Comparison of ENCODE assay signal across 11 cellular contexts in the genomic region with DNA sequence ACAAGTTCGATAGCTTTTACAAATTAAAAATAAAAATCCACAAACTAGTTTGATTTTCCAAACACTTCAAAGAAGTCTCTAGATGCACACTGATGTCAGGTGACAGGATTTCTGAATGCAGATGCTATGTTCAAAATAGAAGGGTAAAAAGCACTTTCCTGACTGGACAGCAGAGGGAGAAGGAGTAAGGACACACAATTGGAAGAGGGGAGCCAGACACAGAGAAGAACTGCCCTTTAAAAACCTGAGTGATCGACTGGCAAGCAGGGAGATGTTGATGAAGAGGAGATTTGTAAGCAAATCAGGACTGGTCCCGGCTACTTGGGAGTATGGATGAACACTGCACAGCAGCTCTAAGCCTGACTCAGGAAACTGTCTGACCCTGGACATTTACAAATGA.
DNase-seq lines count a peak whose midpoint lies in the region; ATAC-seq and TF ChIP-seq lines count a peak whose summit lies in the region.
"Had no signal": no experiment of that assay in that cellular context is flagged by ENCODE, and none has a peak within 500 bp of the region (broad histone marks: within the 10 kb centered on the region; RNA-seq: fewer than 3 reads in every experiment).

No MANE protein-coding gene starts in this region.

- H3K36me3 Mint-ChIP-seq in brain, result peaks cover 67% of the 10 kb centered on the region
- H3K36me3 Mint-ChIP-seq: naive B cell had no signal

- TF ChIP-seq CTCF in BE2C (IDR thresholded peaks at IDR 0.05; ENCODE audit: low read depth, low read length), result peak; percentile 68
- peak; percentile 40 to 57 for TF ChIP-seq CTCF in brain (conservative IDR thresholded peaks at IDR 0.05)
- TF ChIP-seq CTCF in upper lobe of left lung (IDR thresholded peaks at IDR 0.05), result peak in 1 of 6 experiments; percentile 19

- intact Hi-C loops in left colon (cut with DNase I, micrococcal nuclease), result no loop called here

- H3K27me3 ChIP-seq in BE2C (no peaks in the 10 kb centered on the region; the same call in 1 of the 2 replicates), upper lobe of left lung (no peaks in the 10 kb centered on the region)

- H3K4me1 ChIP-seq in BE2C (no peaks in the 10 kb centered on the region), upper lobe of left lung (no peaks in the 10 kb centered on the region)

- H3K36me3 ChIP-seq in BE2C (peaks cover 6% of the 10 kb centered on the region), upper lobe of left lung (peaks cover 4 to 23% (median 6%) of the 10 kb centered on the region in 4 donors)

- no peak overlapping the region for H3K4me3 ChIP-seq in BE2C (ENCODE audit: low read depth, low read length)
- no peak overlapping the region for H3K4me3 ChIP-seq in upper lobe of left lung

- peak overlapping the region in 3 of 5 experiments; percentile 22 to 50 (median 47) for H3K27ac Mint-ChIP-seq in brain
- H3K27ac Mint-ChIP-seq: activated CD8-positive, alpha-beta T cell treated with anti-CD3 and anti-CD28 coated beads, Interleukin-2, amount 10 ng/mL, durations not matched to agents 7 days and 5 days; naive B cell had no signal

- no peak for TF ChIP-seq POLR2A in upper lobe of left lung (IDR thresholded peaks at IDR 0.05)

- H3K4me3 Mint-ChIP-seq in brain, result no peak overlapping the region
- H3K4me3 Mint-ChIP-seq: activated CD8-positive, alpha-beta T cell treated with anti-CD3 and anti-CD28 coated beads, Interleukin-2, amount 10 ng/mL, durations not matched to agents 7 days and 5 days; naive B cell had no signal

- ATAC-seq in left colon (peak; percentile 31), upper lobe of left lung (ENCODE audit: low FRiP score in 2 of 2) (no peak), HG03342 (IDR thresholded peaks at IDR 0.05; ENCODE audit: unreplicated experiment) (no peak), GM21515 (IDR thresholded peaks at IDR 0.05; ENCODE audit: unreplicated experiment) (no peak)
- no peak for ATAC-seq in activated CD4-positive, CD25-positive, alpha-beta regulatory T cell treated with anti-CD3 and anti-CD28 coated beads, Interleukin-2, amount 50 U/mL, for 24 hours
- ATAC-seq: activated CD8-positive, alpha-beta T cell treated with anti-CD3 and anti-CD28 coated beads, Interleukin-2, amount 10 ng/mL, durations not matched to agents 7 days and 5 days had no signal

- no peaks in the 10 kb centered on the region for H3K9me3 Mint-ChIP-seq in brain

- TF ChIP-seq EP300 in upper lobe of left lung (IDR thresholded peaks at IDR 0.05), result no peak

- H3K4me1 Mint-ChIP-seq in brain, result peaks cover 5% of the 10 kb centered on the region
- H3K4me1 Mint-ChIP-seq: naive B cell had no signal

- H3K27me3 Mint-ChIP-seq in brain, result no peaks in the 10 kb centered on the region
- H3K27me3 Mint-ChIP-seq: naive B cell had no signal

- peak; percentile 12 for DNase-seq in BE2C
- DNase-seq in HuH-7 (ENCODE audit: low spot score), result peak; percentile 2
- DNase-seq in left colon, result no peak
- no peak for DNase-seq in upper lobe of left lung
- DNase-seq: activated CD8-positive, alpha-beta T cell treated with anti-CD3 and anti-CD28 coated beads, Interleukin-2, amount 10 ng/mL, durations not matched to agents 7 days and 5 days; naive B cell had no signal

- H3K27ac ChIP-seq in upper lobe of left lung, result no peak overlapping the region
- H3K27ac ChIP-seq: HL-60 had no signal

- H3K9me3 ChIP-seq in BE2C (no peaks in the 10 kb centered on the region), upper lobe of left lung (no peaks in the 10 kb centered on the region)

- 79 to 81% methylated on average over 3 of the region's 3 CpGs for WGBS in upper lobe of left lung, 2 donors

Comparison
In these comparisons a context has a peak if more than half of its experiments do, and no peak if none do; other contexts are left out.
1. DNase-seq: peak in BE2C (single experiment) and HuH-7 (single experiment); none in left colon (0 of 2) and upper lobe of left lung (0 of 2).